ENCODE assay signal across 30 cellular contexts in the genomic region with DNA sequence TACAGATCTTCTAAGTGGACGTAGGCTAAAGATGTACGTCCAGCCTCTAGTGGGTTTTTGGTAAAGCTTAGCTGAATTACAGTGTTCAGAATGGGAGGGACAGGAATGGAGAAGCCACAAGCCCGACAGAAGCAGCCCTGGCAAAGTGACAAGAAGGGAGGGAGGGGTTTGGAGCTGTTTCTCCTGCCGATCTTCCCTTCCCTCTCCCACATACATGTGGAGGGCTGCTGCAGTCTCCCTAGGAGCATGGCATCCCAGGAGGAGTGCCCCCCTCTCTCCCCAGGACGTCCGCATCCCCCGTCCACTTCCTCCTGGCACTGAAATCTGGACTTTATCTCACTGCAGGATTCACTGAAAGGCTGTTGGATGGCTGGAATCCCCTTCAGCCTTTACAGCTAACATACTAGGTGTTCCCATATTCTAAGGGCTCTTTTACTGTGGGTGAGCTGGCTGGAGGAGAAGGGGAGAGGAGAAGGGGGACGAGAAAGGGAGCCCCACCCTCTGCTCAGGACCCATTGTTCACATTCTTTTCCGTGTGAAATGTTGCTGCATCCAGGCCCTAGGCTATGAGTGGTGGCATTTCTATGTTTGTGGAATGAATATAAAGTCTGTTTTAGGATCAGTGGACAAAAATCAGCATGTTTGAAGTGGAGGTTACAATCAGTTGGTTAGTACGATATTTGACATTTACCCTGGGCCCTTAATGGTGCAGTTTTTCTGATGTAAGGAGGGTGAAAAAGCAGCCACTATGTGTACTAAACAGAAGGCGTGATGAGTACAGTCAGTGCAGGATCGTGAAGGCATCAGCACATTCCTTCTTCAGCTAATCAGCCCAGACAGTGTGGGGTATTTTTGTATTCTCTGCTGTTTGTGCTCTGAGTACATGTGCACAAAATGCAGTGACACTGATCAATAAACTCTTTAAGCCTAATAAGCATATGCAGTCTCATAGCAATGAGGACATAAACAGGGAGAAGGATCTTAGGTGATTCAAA.
A peak's percentile ranks its signal among the peaks of the same experiment; 100 is the strongest.
DNase-seq lines count a peak whose midpoint lies in the region; ATAC-seq, FAIRE-seq and TF ChIP-seq lines count a peak whose summit lies in the region.
"Had no signal": no experiment of that assay in that cellular context is flagged by ENCODE, and none has a peak within 500 bp of the region (broad histone marks: within the 10 kb centered on the region; RNA-seq: fewer than 3 reads in every experiment).

No MANE protein-coding gene starts in this region.

- peaks cover 7% of the 10 kb centered on the region for H3K4me1 Mint-ChIP-seq in astrocyte (ENCODE audit: low read depth, unreplicated experiment)
- H3K4me1 Mint-ChIP-seq: activated CD4-positive, alpha-beta T cell treated with anti-CD3 and anti-CD28 coated beads, Interleukin-2, amount 10 ng/mL, durations not matched to agents 7 days and 5 days; activated naive CD4-positive, alpha-beta T cell treated with anti-CD3 and anti-CD28 coated beads, Interleukin-2, amount 10 ng/mL, durations not matched to agents 7 days and 5 days; CD8-positive, alpha-beta memory T cell had no signal

- H3K27me3 ChIP-seq in SK-N-SH (ENCODE audit: insufficient read depth) (no peaks in the 10 kb centered on the region), astrocyte (ENCODE audit: insufficient read depth, low read length) (peaks cover 4% of the 10 kb centered on the region)
- H3K27me3 ChIP-seq: cardiac muscle cell, ovary had no signal

- ATAC-seq in SK-N-SH treated with all-trans-retinoic acid at 6 μM for 48 hours (no peak), HG03521 (IDR thresholded peaks at IDR 0.05; ENCODE audit: unreplicated experiment) (no peak)
- ATAC-seq: activated CD8-positive, alpha-beta memory T cell treated with anti-CD3 and anti-CD28 coated beads, Interleukin-2, amount 10 ng/mL, durations not matched to agents 7 days and 5 days; Panc1; T-helper 17 cell had no signal

- no peak for FAIRE-seq in astrocyte (lab: Jason Lieb, UNC)
- FAIRE-seq: endometrium, GM18507 had no signal

- no peaks in the 10 kb centered on the region for H3F3A ChIP-seq in SK-N-SH (replicated peaks; ENCODE audit: insufficient read depth)

- TF ChIP-seq EP300 in SK-N-SH (IDR thresholded peaks at IDR 0.05; ENCODE audit: borderline replicate concordance in 1 of 2, low read depth in 1 of 2, low read length in 1 of 2): no peak

- H3K27ac ChIP-seq in SK-N-SH (ENCODE audit: low read depth in 2 of 2, low read length in 1 of 2): no peak overlapping the region
- no peak overlapping the region for H3K27ac ChIP-seq in astrocyte (ENCODE audit: low read depth, low read length)
- H3K27ac ChIP-seq: 22Rv1, cardiac muscle cell, KMS-11, ovary, SJSA1, VCaP had no signal

- H4K20me1 ChIP-seq in SK-N-SH (ENCODE audit: insufficient read depth): no peaks in the 10 kb centered on the region
- no peaks in the 10 kb centered on the region for H4K20me1 ChIP-seq in astrocyte (ENCODE audit: insufficient read depth, low read length)

- H3K4me3 ChIP-seq in SK-N-SH (ENCODE audit: low read depth in 2 of 2, low read length in 1 of 2) (no peak overlapping the region), astrocyte (ENCODE audit: insufficient read depth, low read depth, low read length) (no peak overlapping the region)
- H3K4me3 ChIP-seq: cardiac muscle cell, ovary, SJSA1 had no signal

- peak overlapping the region; percentile 53 for H3K27ac Mint-ChIP-seq in astrocyte (ENCODE audit: unreplicated experiment)
- H3K27ac Mint-ChIP-seq: activated CD4-positive, alpha-beta T cell treated with anti-CD3 and anti-CD28 coated beads, Interleukin-2, amount 10 ng/mL, durations not matched to agents 7 days and 5 days; activated CD8-positive, alpha-beta memory T cell treated with anti-CD3 and anti-CD28 coated beads, Interleukin-2, amount 10 ng/mL, durations not matched to agents 7 days and 5 days; activated naive CD4-positive, alpha-beta T cell treated with anti-CD3 and anti-CD28 coated beads, Interleukin-2, amount 10 ng/mL, durations not matched to agents 7 days and 5 days; CD8-positive, alpha-beta memory T cell; stimulated activated naive CD8-positive, alpha-beta T cell treated with anti-CD3 and anti-CD28 coated beads, Interleukin-15, Interleukin-2, amounts not matched to agents 100 ng/mL and 50 ng/mL, for 24 hours; T-helper 17 cell had no signal

- no peaks in the 10 kb centered on the region for H3K36me3 Mint-ChIP-seq in astrocyte (ENCODE audit: low read depth, unreplicated experiment)
- H3K36me3 Mint-ChIP-seq: activated CD8-positive, alpha-beta memory T cell treated with anti-CD3 and anti-CD28 coated beads, Interleukin-2, amount 10 ng/mL, durations not matched to agents 7 days and 5 days; activated naive CD4-positive, alpha-beta T cell treated with anti-CD3 and anti-CD28 coated beads, Interleukin-2, amount 10 ng/mL, durations not matched to agents 7 days and 5 days had no signal

- H3K4me2 ChIP-seq in SK-N-SH (no peak overlapping the region), astrocyte (ENCODE audit: low read length) (no peak overlapping the region)
- H3K4me2 ChIP-seq: KMS-11 had no signal

- POLR2A ChIA-PET in SK-N-SH (lab: Yijun Ruan, JAX): no interaction called here

- H2AFZ ChIP-seq in SK-N-SH (ENCODE audit: low read depth) (no peak overlapping the region), astrocyte (ENCODE audit: low read depth, low read length) (peak overlapping the region; percentile 22)

- H3K79me2 ChIP-seq in SK-N-SH (ENCODE audit: insufficient read depth): no peaks in the 10 kb centered on the region
- H3K79me2 ChIP-seq in astrocyte (ENCODE audit: insufficient read depth, low read length): no peaks in the 10 kb centered on the region

- 66% methylated on average over 12 of the region's 12 CpGs for WGBS in SK-N-SH (ENCODE audit: low lambda C conversion rate)

- no peaks in the 10 kb centered on the region for H3K9me2 ChIP-seq in SK-N-SH

- H3K9me3 Mint-ChIP-seq in astrocyte (ENCODE audit: unreplicated experiment): peaks cover 2% of the 10 kb centered on the region
- H3K9me3 Mint-ChIP-seq: activated CD4-positive, alpha-beta T cell treated with anti-CD3 and anti-CD28 coated beads, Interleukin-2, amount 10 ng/mL, durations not matched to agents 7 days and 5 days; activated naive CD4-positive, alpha-beta T cell treated with anti-CD3 and anti-CD28 coated beads, Interleukin-2, amount 10 ng/mL, durations not matched to agents 7 days and 5 days; CD8-positive, alpha-beta memory T cell; stimulated activated naive CD8-positive, alpha-beta T cell treated with anti-CD3 and anti-CD28 coated beads, Interleukin-15, Interleukin-2, amounts not matched to agents 100 ng/mL and 50 ng/mL, for 24 hours had no signal

- DNase-seq in SK-N-SH (peak; percentile 41), astrocyte (ENCODE audit: low read depth) (no peak), left kidney (ENCODE audit: low read depth, low spot score) (peak; percentile 12), superior temporal gyrus (ENCODE audit: extremely low spot score) (peak; percentile 59), RPMI8226 (no peak), globus pallidus (ENCODE audit: low spot score) (no peak)
- DNase-seq: activated CD4-positive, alpha-beta T cell treated with anti-CD3 and anti-CD28 coated beads, Interleukin-2, amount 10 ng/mL, durations not matched to agents 7 days and 5 days; activated CD8-positive, alpha-beta memory T cell treated with anti-CD3 and anti-CD28 coated beads, Interleukin-2, amount 10 ng/mL, durations not matched to agents 7 days and 5 days; activated naive CD4-positive, alpha-beta T cell treated with anti-CD3 and anti-CD28 coated beads, Interleukin-2, amount 10 ng/mL, durations not matched to agents 7 days and 5 days; CD8-positive, alpha-beta memory T cell; GDM1; mesenchymal stem cell; MV-4-11; NCI-H1694; NCI-H2171; NCI-H526; T-helper 17 cell; trophoblast cell had no signal

- TF ChIP-seq RAD21 in SK-N-SH (IDR thresholded peaks at IDR 0.05; ENCODE audit: low read length): no peak

- CTCF ChIA-PET in SK-N-SH (lab: Yijun Ruan, JAX): interaction anchor here (0.6 to 2.9 kb wide), 11 partner anchors 9 to 123 kb away, joined by 3 to 11 read pairs (median 4); a partner anchor contains a TSS

- H3K4me1 ChIP-seq in SK-N-SH (ENCODE audit: control insufficient read depth in 1 of 2, insufficient read depth in 2 of 2, low read depth in 1 of 2, low read length in 1 of 2) (peaks cover 0 to 6% of the 10 kb centered on the region in 2 experiments; a peak in 1 of 4 replicates), astrocyte (ENCODE audit: insufficient read depth, low read length) (no peaks in the 10 kb centered on the region)
- H3K4me1 ChIP-seq: SJSA1 had no signal

- H3K9me3 ChIP-seq in SK-N-SH: no peaks in the 10 kb centered on the region
- no peaks in the 10 kb centered on the region for H3K9me3 ChIP-seq in astrocyte (ENCODE audit: insufficient read depth, low read depth, low read length)
- H3K9me3 ChIP-seq: ovary, SJSA1 had no signal

- peaks cover 17% of the 10 kb centered on the region for H3K27me3 Mint-ChIP-seq in astrocyte (ENCODE audit: low read depth, unreplicated experiment)
- H3K27me3 Mint-ChIP-seq: activated CD8-positive, alpha-beta memory T cell treated with anti-CD3 and anti-CD28 coated beads, Interleukin-2, amount 10 ng/mL, durations not matched to agents 7 days and 5 days; stimulated activated naive CD8-positive, alpha-beta T cell treated with anti-CD3 and anti-CD28 coated beads, Interleukin-15, Interleukin-2, amounts not matched to agents 100 ng/mL and 50 ng/mL, for 24 hours had no signal

- H3K4me3 Mint-ChIP-seq in astrocyte (ENCODE audit: unreplicated experiment): no peak overlapping the region
- H3K4me3 Mint-ChIP-seq: activated CD4-positive, alpha-beta T cell treated with anti-CD3 and anti-CD28 coated beads, Interleukin-2, amount 10 ng/mL, durations not matched to agents 7 days and 5 days; activated CD8-positive, alpha-beta memory T cell treated with anti-CD3 and anti-CD28 coated beads, Interleukin-2, amount 10 ng/mL, durations not matched to agents 7 days and 5 days; activated naive CD4-positive, alpha-beta T cell treated with anti-CD3 and anti-CD28 coated beads, Interleukin-2, amount 10 ng/mL, durations not matched to agents 7 days and 5 days; CD8-positive, alpha-beta memory T cell; stimulated activated naive CD8-positive, alpha-beta T cell treated with anti-CD3 and anti-CD28 coated beads, Interleukin-15, Interleukin-2, amounts not matched to agents 100 ng/mL and 50 ng/mL, for 24 hours; T-helper 17 cell had no signal

- TF ChIP-seq CTCF in SK-N-SH (IDR thresholded peaks at IDR 0.05) (no peak), astrocyte (IDR thresholded peaks at IDR 0.05; ENCODE audit: insufficient read depth, low read depth, low read length) (no peak)

- H3K9ac ChIP-seq in SK-N-SH: no peak overlapping the region
- H3K9ac ChIP-seq in astrocyte (ENCODE audit: low read length): no peak overlapping the region
- H3K9ac ChIP-seq: KMS-11 had no signal

- H3K36me3 ChIP-seq in SK-N-SH (replicated peaks in 1 of 2; ENCODE audit: control insufficient read depth in 1 of 2, insufficient read depth in 2 of 2, low read length in 1 of 2) (no peaks in the 10 kb centered on the region), astrocyte (ENCODE audit: insufficient read depth, low read length) (no peaks in the 10 kb centered on the region)
- H3K36me3 ChIP-seq: cardiac muscle cell, ovary, SJSA1 had no signal

TF ChIP-seq in SK-N-SH, 30 proteins besides CTCF, POLR2A, EP300 and RAD21 (continues in another document):
- TF ChIP-seq MXI1 (IDR thresholded peaks at IDR 0.05; ENCODE audit: low read depth, low read length): no peak
- TF ChIP-seq JUND (IDR thresholded peaks at IDR 0.05): no peak

TF ChIP-seq in SK-N-SH treated with all-trans-retinoic acid at 6 μM for 48 hours, 23 proteins besides CTCF, POLR2A, EP300 and RAD21 (continues in another document):
- TF ChIP-seq ZNF70 (CRISPR knock-in tag; IDR thresholded peaks at IDR 0.05) (no peak), SNAI2 (CRISPR knock-in tag; IDR thresholded peaks at IDR 0.05) (no peak)

Comparison
In these comparisons a context has a peak if more than half of its experiments do, and no peak if none do; other contexts are left out.
1. DNase-seq: peak in SK-N-SH (single experiment), left kidney (single experiment) and superior temporal gyrus (single experiment); none in astrocyte (single experiment), RPMI8226 (single experiment) and globus pallidus (single experiment).